ENCODE assay signal across 27 cellular contexts in the genomic region with DNA sequence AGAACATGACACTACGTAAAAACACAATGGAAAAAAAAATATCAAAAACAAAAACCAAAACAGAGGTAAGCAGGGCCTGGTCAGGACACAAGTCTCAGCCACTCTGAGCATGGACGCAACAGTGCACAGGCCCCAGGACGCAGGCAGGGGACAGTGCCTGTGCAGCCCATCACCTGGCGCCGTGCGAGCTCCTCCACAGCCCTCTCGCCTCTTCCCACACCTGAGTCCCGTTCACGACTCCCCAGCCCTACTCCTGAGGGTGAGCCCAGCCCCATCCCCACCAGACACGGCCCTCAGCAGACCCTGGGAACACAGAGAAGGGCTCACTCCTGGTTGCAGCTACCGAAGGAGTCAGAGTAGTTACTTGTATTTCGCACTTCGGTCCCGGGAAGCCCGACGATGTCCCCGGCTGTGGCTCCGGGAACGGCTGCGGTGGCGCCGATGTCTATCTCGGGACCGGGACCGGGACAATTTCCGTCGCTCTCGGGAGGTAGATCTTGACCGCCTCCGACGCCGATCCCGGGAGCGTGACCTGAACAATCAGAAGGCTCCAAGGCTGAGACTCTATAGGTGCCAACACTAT. TPM values are rescaled to one million over a fixed set of nuclear protein-coding genes. Genes with fewer than 3 reads are reported as not detected.
"Had no signal": no experiment of that assay in that cellular context is flagged by ENCODE, and none has a peak within 500 bp of the region (broad histone marks: within the 10 kb centered on the region; RNA-seq: fewer than 3 reads in every experiment).

No MANE protein-coding gene starts in this region.

- DNase-seq: activated CD4-positive, alpha-beta memory T cell treated with anti-CD3 and anti-CD28 coated beads for 36 hours; activated CD4-positive, alpha-beta T cell treated with anti-CD3 and anti-CD28 coated beads for 4 hours; activated CD4-positive, CD25-positive, alpha-beta regulatory T cell; activated effector memory CD4-positive, alpha-beta T cell treated with anti-CD3 and anti-CD28 coated beads, Interleukin-2, amount 50 U/mL, for 16 hours; activated naive CD4-positive, alpha-beta T cell treated with anti-CD3 and anti-CD28 coated beads, Interleukin-2, amount 50 U/mL, for 16 hours; activated naive CD8-positive, alpha-beta T cell treated with anti-CD3 and anti-CD28 coated beads, Interleukin-2, amount 50 U/mL, for 24 hours; activated T-cell treated with anti-CD3 and anti-CD28 coated beads, Interleukin-2, amount 50 U/mL, for 72 hours; body of pancreas; effector CD4-positive, alpha-beta T cell; hippocampal formation; kidney glomerular epithelial cell; left lung; naive thymus-derived CD8-positive, alpha-beta T cell; small intestine; stimulated activated CD4-positive, alpha-beta T cell treated with anti-CD3 and anti-CD28 coated beads, Interleukin-2, amount 100 ng/mL, for 24 hours; transverse colon; uterus had no signal

- H3K9ac ChIP-seq: parathyroid adenoma had no signal

- ATAC-seq: activated naive CD8-positive, alpha-beta T cell treated with anti-CD3 and anti-CD28 coated beads, Interleukin-2, amount 50 U/mL, for 24 hours; activated T-cell treated with anti-CD3 and anti-CD28 coated beads, Interleukin-2, amount 50 U/mL, for 72 hours; body of pancreas; left lung; naive thymus-derived CD8-positive, alpha-beta T cell; sciatic nerve; stimulated activated memory B cell treated with anti-CD40 and anti-IgM and Interleukin-4, amounts not matched to agents 10 μg/mL and 1 μg/mL and 100 μg/mL, for 72 hours had no signal

- FAIRE-seq: frontal cortex, small intestine had no signal

- H3K4me1 Mint-ChIP-seq: activated naive CD8-positive, alpha-beta T cell treated with anti-CD3 and anti-CD28 coated beads, Interleukin-2, amount 50 U/mL, for 24 hours had no signal

- H3K27me3 Mint-ChIP-seq: activated CD4-positive, alpha-beta memory T cell treated with anti-CD3 and anti-CD28 coated beads for 36 hours; activated naive CD8-positive, alpha-beta T cell treated with anti-CD3 and anti-CD28 coated beads, Interleukin-2, amount 50 U/mL, for 24 hours; dendritic cell treated with granulocyte-macrophage colony-stimulating factor and Interleukin-4, amounts not matched to agents 40 ng/mL and 50 ng/mL, for 4 days; naive thymus-derived CD8-positive, alpha-beta T cell; stimulated activated memory B cell treated with anti-CD40 and anti-IgM and Interleukin-4, amounts not matched to agents 10 μg/mL and 1 μg/mL and 100 μg/mL, for 72 hours had no signal

- H3K27ac ChIP-seq: body of pancreas, left lung, parathyroid adenoma, transverse colon, uterus had no signal

- H3K4me3 ChIP-seq: body of pancreas, left lung, transverse colon, uterus had no signal

- H2AFZ ChIP-seq: parathyroid adenoma had no signal

- H3K79me2 ChIP-seq: parathyroid adenoma had no signal

- H3K9me3 ChIP-seq: body of pancreas, left lung, transverse colon, uterus had no signal

- H3K27me3 ChIP-seq: body of pancreas, left lung, transverse colon, uterus had no signal

- H3K4me3 Mint-ChIP-seq: activated CD4-positive, alpha-beta memory T cell treated with anti-CD3 and anti-CD28 coated beads for 36 hours; activated naive CD8-positive, alpha-beta T cell treated with anti-CD3 and anti-CD28 coated beads, Interleukin-2, amount 50 U/mL, for 24 hours; activated T-cell treated with anti-CD3 and anti-CD28 coated beads, Interleukin-2, amount 50 U/mL, for 72 hours; dendritic cell treated with granulocyte-macrophage colony-stimulating factor and Interleukin-4, amounts not matched to agents 40 ng/mL and 50 ng/mL, for 4 days; stimulated activated memory B cell treated with anti-CD40 and anti-IgM and Interleukin-4, amounts not matched to agents 10 μg/mL and 1 μg/mL and 100 μg/mL, for 72 hours; T-helper 1 cell treated with Interleukin-12 subunit alpha and Interleukin-12 subunit beta and Interleukin-4 antibody, amounts not matched to agents 30 μg/mL and 1 μg/mL, for 36 hours had no signal

- H3K4me1 ChIP-seq: body of pancreas, left lung, parathyroid adenoma, transverse colon, uterus had no signal

- H3K9me3 Mint-ChIP-seq: activated CD4-positive, alpha-beta memory T cell treated with anti-CD3 and anti-CD28 coated beads for 36 hours; activated naive CD8-positive, alpha-beta T cell treated with anti-CD3 and anti-CD28 coated beads, Interleukin-2, amount 50 U/mL, for 24 hours; activated T-cell treated with anti-CD3 and anti-CD28 coated beads, Interleukin-2, amount 50 U/mL, for 72 hours; dendritic cell treated with granulocyte-macrophage colony-stimulating factor and Interleukin-4, amounts not matched to agents 40 ng/mL and 50 ng/mL, for 4 days; naive thymus-derived CD8-positive, alpha-beta T cell; stimulated activated memory B cell treated with anti-CD40 and anti-IgM and Interleukin-4, amounts not matched to agents 10 μg/mL and 1 μg/mL and 100 μg/mL, for 72 hours; T-helper 1 cell treated with Interleukin-12 subunit alpha and Interleukin-12 subunit beta and Interleukin-4 antibody, amounts not matched to agents 30 μg/mL and 1 μg/mL, for 36 hours had no signal

- H3K36me3 ChIP-seq: uterus had no signal

- H3K27ac Mint-ChIP-seq: activated CD4-positive, alpha-beta memory T cell treated with anti-CD3 and anti-CD28 coated beads for 36 hours; activated naive CD8-positive, alpha-beta T cell treated with anti-CD3 and anti-CD28 coated beads, Interleukin-2, amount 50 U/mL, for 24 hours; dendritic cell treated with granulocyte-macrophage colony-stimulating factor and Interleukin-4, amounts not matched to agents 40 ng/mL and 50 ng/mL, for 4 days; stimulated activated memory B cell treated with anti-CD40 and anti-IgM and Interleukin-4, amounts not matched to agents 10 μg/mL and 1 μg/mL and 100 μg/mL, for 72 hours; T-helper 1 cell treated with Interleukin-12 subunit alpha and Interleukin-12 subunit beta and Interleukin-4 antibody, amounts not matched to agents 30 μg/mL and 1 μg/mL, for 36 hours had no signal

RNA-seq across cellular contexts. Expression of gene HBQ1, which starts 9.4 kb away (rescaled TPM):
- total RNA-seq: activated CD4-positive, alpha-beta memory T cell treated with anti-CD3 and anti-CD28 coated beads for 36 hours; activated T-cell treated with anti-CD3 and anti-CD28 coated beads, Interleukin-2, amount 50 U/mL, for 72 hours; body of pancreas; cardiac septum; left lung; lung microvascular endothelial cell; naive thymus-derived CD8-positive, alpha-beta T cell; transverse colon had no signal
- polyA plus RNA-seq: esophagus, small intestine had no signal

RNA-seq across cellular contexts. Expression of gene HBA1, which starts 13.2 kb away (rescaled TPM):
- total RNA-seq: activated CD4-positive, alpha-beta memory T cell treated with anti-CD3 and anti-CD28 coated beads for 36 hours; body of pancreas; lung microvascular endothelial cell; naive thymus-derived CD8-positive, alpha-beta T cell had no signal

RNA-seq across cellular contexts. Expression of gene HBA2, which starts 17.0 kb away (rescaled TPM):
- total RNA-seq: activated CD4-positive, alpha-beta memory T cell treated with anti-CD3 and anti-CD28 coated beads for 36 hours; activated T-cell treated with anti-CD3 and anti-CD28 coated beads, Interleukin-2, amount 50 U/mL, for 72 hours; lung microvascular endothelial cell; naive thymus-derived CD8-positive, alpha-beta T cell had no signal

RNA-seq across cellular contexts. Expression of gene HBM, which starts 23.9 kb away (rescaled TPM):
- total RNA-seq: activated CD4-positive, alpha-beta memory T cell treated with anti-CD3 and anti-CD28 coated beads for 36 hours; activated T-cell treated with anti-CD3 and anti-CD28 coated beads, Interleukin-2, amount 50 U/mL, for 72 hours; body of pancreas; left lung; lung microvascular endothelial cell; naive thymus-derived CD8-positive, alpha-beta T cell; transverse colon had no signal
- polyA plus RNA-seq: esophagus; naive thymus-derived CD8-positive, alpha-beta T cell; small intestine had no signal

RNA-seq across cellular contexts. Expression of gene HBZ, which starts 37.3 kb away (rescaled TPM):
- total RNA-seq: activated CD4-positive, alpha-beta memory T cell treated with anti-CD3 and anti-CD28 coated beads for 36 hours; activated T-cell treated with anti-CD3 and anti-CD28 coated beads, Interleukin-2, amount 50 U/mL, for 72 hours; body of pancreas; cardiac septum; frontal cortex; left lung; lung microvascular endothelial cell; naive thymus-derived CD8-positive, alpha-beta T cell; sciatic nerve; temporal lobe; transverse colon had no signal
- polyA plus RNA-seq: esophagus; naive thymus-derived CD8-positive, alpha-beta T cell; small intestine had no signal
